Comparison of ENCODE assay signal across 11 cellular contexts in the genomic region with DNA sequence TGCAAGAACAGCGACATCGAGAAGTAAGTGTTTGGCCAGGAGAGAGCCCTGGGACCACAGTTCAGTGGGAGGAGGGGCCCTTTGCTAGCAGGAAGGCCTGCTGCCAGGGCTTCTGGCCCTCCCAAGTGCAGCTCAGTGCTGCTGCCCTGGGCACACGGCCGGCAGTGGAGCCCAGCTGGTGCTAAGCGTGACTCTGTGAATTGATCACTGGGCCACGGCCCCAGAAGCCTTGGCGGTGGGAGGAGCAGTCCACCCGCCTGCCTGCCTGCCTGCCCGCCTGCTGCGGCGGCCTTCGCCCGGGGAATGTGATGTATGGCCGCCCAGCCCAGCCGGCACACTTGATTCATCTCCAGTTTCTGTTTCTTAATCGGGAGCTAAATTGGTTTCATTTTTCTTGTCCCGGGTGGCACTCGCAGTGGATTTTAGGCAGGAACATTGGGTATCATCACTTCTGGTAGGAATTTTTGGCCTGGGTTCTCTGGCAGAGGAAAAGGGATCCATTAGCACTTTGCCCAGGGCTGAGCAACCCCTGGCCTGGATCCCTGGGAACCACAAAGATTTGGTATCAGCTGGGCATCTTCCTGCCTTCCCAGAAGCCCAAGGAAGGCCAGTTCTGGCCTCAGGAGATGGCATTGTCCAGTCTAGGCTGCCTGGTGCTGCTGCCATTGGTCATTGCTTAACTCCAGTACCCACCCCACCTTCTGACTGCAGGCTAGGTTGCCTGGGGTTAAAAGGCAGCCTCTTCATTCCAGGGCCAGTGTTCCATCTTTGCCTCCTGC. TPM values are rescaled to one million over a fixed set of nuclear protein-coding genes. Genes with fewer than 3 reads are reported as not detected.
DNase-seq lines count a peak whose midpoint lies in the region; ATAC-seq, FAIRE-seq and TF ChIP-seq lines count a peak whose summit lies in the region.
"Had no signal": no experiment of that assay in that cellular context is flagged by ENCODE, and none has a peak within 500 bp of the region (broad histone marks: within the 10 kb centered on the region; RNA-seq: fewer than 3 reads in every experiment).

No MANE protein-coding gene starts in this region.

- peaks cover 57% of the 10 kb centered on the region for H3K4me1 ChIP-seq in stomach smooth muscle (ENCODE audit: control insufficient read depth, insufficient read depth, low read length)
- H3K4me1 ChIP-seq: vagina had no signal

- ATAC-seq in GM19351 (IDR thresholded peaks at IDR 0.05; ENCODE audit: unreplicated experiment) (no peak), GM21529 (IDR thresholded peaks at IDR 0.05; ENCODE audit: unreplicated experiment) (no peak)

- no peaks in the 10 kb centered on the region for H3K27me3 ChIP-seq in stomach smooth muscle (ENCODE audit: control insufficient read depth in 1 of 2, insufficient read depth in 2 of 2, low read length in 2 of 2)
- H3K27me3 ChIP-seq: vagina had no signal

- H3K9ac ChIP-seq in stomach smooth muscle (ENCODE audit: low read length in 2 of 2), result peak overlapping the region; percentile 65 to 75

- H3K9me3 ChIP-seq in stomach smooth muscle (ENCODE audit: control insufficient read depth in 2 of 2, low read length in 2 of 2), result no peaks in the 10 kb centered on the region
- H3K9me3 ChIP-seq: vagina had no signal

- peak overlapping the region; percentile 24 for H3K27ac ChIP-seq in epithelial cell of prostate
- peak overlapping the region; percentile 99 for H3K27ac ChIP-seq in stomach smooth muscle (ENCODE audit: low read length)
- H3K27ac ChIP-seq: vagina had no signal

- no peak for TF ChIP-seq POLR2A in GM12892 (IDR thresholded peaks at IDR 0.05; ENCODE audit: low read depth, low read length)

- DNase-seq in NCI-H2196 (lab: John Stamatoyannopoulos, UW; ENCODE audit: unreplicated experiment) (peak; percentile 67), epithelial cell of prostate (ENCODE audit: low read depth, low spot score) (no peak), medulla oblongata (ENCODE audit: extremely low spot score) (peak; percentile 96), GM12892 (ENCODE audit: insufficient read length) (no peak), Kasumi-1 (lab: John Stamatoyannopoulos, UW) (no peak)
- DNase-seq: Calu3; stimulated activated CD4-positive, alpha-beta T cell treated with anti-CD3 and anti-CD28 coated beads, Interleukin-2, amount 100 ng/mL, for 24 hours had no signal

- H3K4me3 ChIP-seq in stomach smooth muscle (ENCODE audit: low read length in 2 of 2), result peak overlapping the region; percentile 40 to 58
- H3K4me3 ChIP-seq: vagina had no signal

- H3K36me3 ChIP-seq in stomach smooth muscle (ENCODE audit: control insufficient read depth in 2 of 2, insufficient read depth in 2 of 2, low read length in 2 of 2), result peaks cover 24 to 50% of the 10 kb centered on the region in 2 donors

- no peak for FAIRE-seq in GM12892 (lab: Jason Lieb, UNC)

RNA-seq across cellular contexts. Expression of a gene that starts 28.6 kb away (rescaled TPM):
- 9.0 TPM for polyA plus RNA-seq in GM12892 (2012; ENCODE audit: missing spikeins)

RNA-seq across cellular contexts. Expression of a gene that starts 28.9 kb away (rescaled TPM):
- 4.3 TPM for polyA plus RNA-seq in GM12892 (2012; ENCODE audit: missing spikeins)

Comparison
In these comparisons a context has a peak if more than half of its experiments do, and no peak if none do; other contexts are left out.
1. DNase-seq: peak in NCI-H2196 (single experiment) and medulla oblongata (single experiment); none in epithelial cell of prostate (single experiment), GM12892 (single experiment) and Kasumi-1 (0 of 2).